In genomic region chr7:31692451-31692850, GRCh38 we compare ENCODE assay signal across 32 cellular contexts. TPM values are rescaled to one million over a fixed set of nuclear protein-coding genes. Genes with fewer than 3 reads are reported as not detected.
"Had no signal": no experiment of that assay in that cellular context is flagged by ENCODE, and none has a peak within 500 bp of the region (broad histone marks: within the 10 kb centered on the region; RNA-seq: fewer than 3 reads in every experiment).

No MANE protein-coding gene starts in this region.

- DNase-seq: activated CD4-positive, alpha-beta T cell treated with anti-CD3 and anti-CD28 coated beads for 4 hours; activated CD4-positive, alpha-beta T cell treated with anti-CD3 and anti-CD28 coated beads, Interleukin-2, amount 50 U/mL, for 48 hours; activated CD4-positive, CD25-positive, alpha-beta regulatory T cell; activated CD8-positive, alpha-beta memory T cell treated with anti-CD3 and anti-CD28 coated beads, Interleukin-2, amount 50 U/mL, for 48 hours; activated naive CD4-positive, alpha-beta T cell; activated T-cell treated with anti-CD3 and anti-CD28 coated beads, Interleukin-2, amount 50 U/mL, for 4 hours; adrenal gland; brain microvascular endothelial cell; caudate nucleus; effector CD4-positive, alpha-beta T cell; erythroblast; foreskin melanocyte; immature natural killer cell; left ventricle myocardium superior; mammary epithelial cell; midbrain; natural killer cell; retina; stimulated activated CD4-positive, alpha-beta T cell treated with anti-CD3 and anti-CD28 coated beads, Interleukin-4, amount 100 ng/mL, for 24 hours; stimulated activated naive CD4-positive, alpha-beta T cell treated with Interleukin-2 at 50 U/mL for 16 hours had no signal

- H3K4me3 Mint-ChIP-seq: activated naive CD8-positive, alpha-beta T cell; activated T-cell treated with anti-CD3 and anti-CD28 coated beads, Interleukin-2, amount 50 U/mL, for 4 hours; dendritic cell treated with granulocyte-macrophage colony-stimulating factor and Interleukin-4, amounts not matched to agents 40 ng/mL and 50 ng/mL, for 4 days; immature natural killer cell; natural killer cell; type B pancreatic cell had no signal

- ATAC-seq: activated T-cell treated with anti-CD3 and anti-CD28 coated beads, Interleukin-2, amount 50 U/mL, for 4 hours; left ventricle myocardium superior; natural killer cell had no signal

- H3K27ac Mint-ChIP-seq: activated naive CD8-positive, alpha-beta T cell; activated T-helper 2 cell treated with anti-CD3 and anti-CD28 coated beads, Interferon-gamma antibody, Interleukin-2, Interleukin-4, amounts not matched to agents 10 μg/mL and 5 μg/mL and 100 μg/mL, durations not matched to agents 14 hours and 24 hours and 36 hours; dendritic cell treated with granulocyte-macrophage colony-stimulating factor and Interleukin-4, amounts not matched to agents 40 ng/mL and 50 ng/mL, for 4 days; immature natural killer cell; natural killer cell; progenitor cell of endocrine pancreas; type B pancreatic cell had no signal

- H3K9me3 Mint-ChIP-seq: activated T-cell treated with anti-CD3 and anti-CD28 coated beads, Interleukin-2, amount 50 U/mL, for 4 hours; activated T-helper 2 cell treated with anti-CD3 and anti-CD28 coated beads, Interferon-gamma antibody, Interleukin-2, Interleukin-4, amounts not matched to agents 10 μg/mL and 5 μg/mL and 100 μg/mL, durations not matched to agents 14 hours and 24 hours and 36 hours; dendritic cell treated with granulocyte-macrophage colony-stimulating factor and Interleukin-4, amounts not matched to agents 40 ng/mL and 50 ng/mL, for 4 days; type B pancreatic cell had no signal

- H3K4me1 Mint-ChIP-seq: immature natural killer cell, natural killer cell had no signal

- H3K36me3 Mint-ChIP-seq: activated naive CD8-positive, alpha-beta T cell; immature natural killer cell; natural killer cell; type B pancreatic cell had no signal

- H3K27me3 Mint-ChIP-seq: activated naive CD8-positive, alpha-beta T cell had no signal

RNA-seq across cellular contexts. Expression of gene PPP1R17, which starts 5.4 kb away (rescaled TPM):
- total RNA-seq: activated CD8-positive, alpha-beta memory T cell treated with anti-CD3 and anti-CD28 coated beads for 36 hours; activated T-cell treated with anti-CD3 and anti-CD28 coated beads, Interleukin-2, amount 50 U/mL, for 4 hours; activated T-helper 2 cell treated with anti-CD3 and anti-CD28 coated beads, Interferon-gamma antibody, Interleukin-2, Interleukin-4, amounts not matched to agents 10 μg/mL and 5 μg/mL and 100 μg/mL, durations not matched to agents 14 hours and 24 hours and 36 hours; ascending aorta; hepatocyte; kidney epithelial cell; left ventricle myocardium superior; mammary epithelial cell; natural killer cell; osteocyte; thoracic aorta; vagina had no signal
